In genomic region chr16:57721765-57722499, GRCh38 we compare ENCODE assay signal across 18 cellular contexts. TPM values are rescaled to one million over a fixed set of nuclear protein-coding genes. Genes with fewer than 3 reads are reported as not detected.
"Had no signal": no experiment of that assay in that cellular context is flagged by ENCODE, and none has a peak within 500 bp of the region (broad histone marks: within the 10 kb centered on the region; RNA-seq: fewer than 3 reads in every experiment).

No MANE protein-coding gene starts in this region.

- H3K4me3 ChIP-seq: heart right ventricle, skin epidermis, suprapubic skin had no signal

- H3K27ac Mint-ChIP-seq: activated CD4-positive, alpha-beta T cell treated with anti-CD3 and anti-CD28 coated beads, Interleukin-2, amount 10 ng/mL, durations not matched to agents 7 days and 5 days; activated naive CD8-positive, alpha-beta T cell treated with anti-CD3 and anti-CD28 coated beads, Interleukin-2, amount 10 ng/mL, durations not matched to agents 7 days and 5 days; brain; stimulated activated naive CD8-positive, alpha-beta T cell treated with anti-CD3 and anti-CD28 coated beads, Interleukin-15, Interleukin-2, amounts not matched to agents 100 ng/mL and 50 ng/mL, for 24 hours had no signal

- H3K9me3 ChIP-seq: heart right ventricle, neutrophil, suprapubic skin had no signal

- H3K27me3 Mint-ChIP-seq: activated CD4-positive, alpha-beta T cell treated with anti-CD3 and anti-CD28 coated beads, Interleukin-2, amount 10 ng/mL, durations not matched to agents 7 days and 5 days; activated naive CD8-positive, alpha-beta T cell treated with anti-CD3 and anti-CD28 coated beads, Interleukin-2, amount 10 ng/mL, durations not matched to agents 7 days and 5 days; central memory CD8-positive, alpha-beta T cell; stimulated activated naive CD8-positive, alpha-beta T cell treated with anti-CD3 and anti-CD28 coated beads, Interleukin-15, Interleukin-2, amounts not matched to agents 100 ng/mL and 50 ng/mL, for 24 hours had no signal

- H3K27ac ChIP-seq: heart right ventricle, neutrophil, skin epidermis, suprapubic skin had no signal

- ATAC-seq: heart right ventricle, left colon had no signal

- H3K4me3 Mint-ChIP-seq: activated CD4-positive, alpha-beta T cell treated with anti-CD3 and anti-CD28 coated beads, Interleukin-2, amount 10 ng/mL, durations not matched to agents 7 days and 5 days; activated naive CD8-positive, alpha-beta T cell treated with anti-CD3 and anti-CD28 coated beads, Interleukin-2, amount 10 ng/mL, durations not matched to agents 7 days and 5 days; brain; central memory CD8-positive, alpha-beta T cell; stimulated activated naive CD8-positive, alpha-beta T cell treated with anti-CD3 and anti-CD28 coated beads, Interleukin-15, Interleukin-2, amounts not matched to agents 100 ng/mL and 50 ng/mL, for 24 hours had no signal

- H3K36me3 Mint-ChIP-seq: activated naive CD8-positive, alpha-beta T cell treated with anti-CD3 and anti-CD28 coated beads, Interleukin-2, amount 10 ng/mL, durations not matched to agents 7 days and 5 days; brain had no signal

- H3K36me3 ChIP-seq: heart right ventricle, neutrophil, suprapubic skin had no signal

- H3K9me3 Mint-ChIP-seq: activated CD4-positive, alpha-beta T cell treated with anti-CD3 and anti-CD28 coated beads, Interleukin-2, amount 10 ng/mL, durations not matched to agents 7 days and 5 days; activated naive CD8-positive, alpha-beta T cell treated with anti-CD3 and anti-CD28 coated beads, Interleukin-2, amount 10 ng/mL, durations not matched to agents 7 days and 5 days; central memory CD8-positive, alpha-beta T cell; stimulated activated naive CD8-positive, alpha-beta T cell treated with anti-CD3 and anti-CD28 coated beads, Interleukin-15, Interleukin-2, amounts not matched to agents 100 ng/mL and 50 ng/mL, for 24 hours had no signal

- H3K4me1 Mint-ChIP-seq: activated CD4-positive, alpha-beta T cell treated with anti-CD3 and anti-CD28 coated beads, Interleukin-2, amount 10 ng/mL, durations not matched to agents 7 days and 5 days; brain; central memory CD8-positive, alpha-beta T cell had no signal

- H3K27me3 ChIP-seq: neutrophil, suprapubic skin had no signal

- DNase-seq: activated CD4-positive, alpha-beta T cell treated with anti-CD3 and anti-CD28 coated beads, Interleukin-2, amount 10 ng/mL, durations not matched to agents 7 days and 5 days; activated CD8-positive, alpha-beta memory T cell treated with anti-CD3 and anti-CD28 coated beads for 24 hours; activated naive CD4-positive, alpha-beta T cell; activated naive CD8-positive, alpha-beta T cell treated with anti-CD3 and anti-CD28 coated beads, Interleukin-2, amount 10 ng/mL, durations not matched to agents 7 days and 5 days; effector CD8-positive, alpha-beta T cell; heart right ventricle; left colon; stimulated activated CD4-positive, alpha-beta T cell treated with anti-CD3 and anti-CD28 coated beads, Interleukin-4, amount 100 ng/mL, for 4 hours; stimulated activated CD8-positive, alpha-beta memory T cell treated with anti-CD3 and anti-CD28 coated beads, Interleukin-4, amount 100 ng/mL, for 48 hours; trophoblast cell had no signal

- H3K4me1 ChIP-seq: heart right ventricle, suprapubic skin had no signal

RNA-seq across cellular contexts. Expression of gene DRC7, which starts 27.3 kb away (rescaled TPM):
- total RNA-seq: activated CD4-positive, alpha-beta T cell treated with anti-CD3 and anti-CD28 coated beads, Interleukin-2, amount 10 ng/mL, durations not matched to agents 7 days and 5 days; fibroblast of lung; left colon; suprapubic skin had no signal
- polyA plus RNA-seq: fibroblast of lung, heart right ventricle had no signal

RNA-seq across cellular contexts. Expression of gene ADGRG3, which starts 53.8 kb away (rescaled TPM):
- total RNA-seq: activated CD4-positive, alpha-beta T cell treated with anti-CD3 and anti-CD28 coated beads, Interleukin-2, amount 10 ng/mL, durations not matched to agents 7 days and 5 days; activated naive CD8-positive, alpha-beta T cell treated with anti-CD3 and anti-CD28 coated beads, Interleukin-2, amount 10 ng/mL, durations not matched to agents 7 days and 5 days; fibroblast of lung; frontal cortex had no signal
- polyA plus RNA-seq: fibroblast of lung had no signal
